In the genomic region with DNA sequence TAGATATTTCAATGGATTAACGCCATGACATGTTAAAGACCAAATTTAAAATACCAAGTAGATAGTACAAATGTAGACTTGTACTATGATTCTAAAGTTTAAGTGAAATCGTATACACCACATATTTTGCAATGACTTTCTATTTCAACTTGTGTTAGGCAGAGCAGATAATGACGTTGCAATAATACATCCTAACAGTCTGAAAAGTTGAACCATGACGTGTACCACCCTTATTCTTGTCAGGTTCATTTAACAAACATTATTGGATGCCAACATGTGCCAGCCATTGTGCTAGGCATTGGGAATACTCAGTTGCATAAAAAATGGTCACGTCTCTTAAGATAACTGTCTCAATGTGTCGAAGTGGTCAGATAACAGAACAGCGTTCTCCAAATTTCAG, we compare ENCODE assay signal across 27 cellular contexts. TPM values are rescaled to one million over a fixed set of nuclear protein-coding genes. Genes with fewer than 3 reads are reported as not detected.
"Had no signal": no experiment of that assay in that cellular context is flagged by ENCODE, and none has a peak within 500 bp of the region (broad histone marks: within the 10 kb centered on the region; RNA-seq: fewer than 3 reads in every experiment).

No MANE protein-coding gene starts in this region.

- H3K4me3 ChIP-seq: stomach, suprapubic skin, testis, thoracic aorta, thyroid gland, tibial artery, tibial nerve, transverse colon, upper lobe of left lung, upper lobe of right lung, uterus, vagina had no signal

- H3K27me3 ChIP-seq: stomach, suprapubic skin, testis, thyroid gland, tibial artery, tibial nerve, transverse colon, upper lobe of left lung, upper lobe of right lung, uterus, vagina had no signal

- H3K36me3 ChIP-seq: stomach, suprapubic skin, thoracic aorta, thyroid gland, tibial artery, tibial nerve, transverse colon, upper lobe of left lung, upper lobe of right lung, uterus, vagina had no signal

- H3K4me1 ChIP-seq: suprapubic skin, testis, thyroid gland, tibial artery, transverse colon, upper lobe of left lung, upper lobe of right lung had no signal

- DNase-seq: stimulated activated CD4-positive, alpha-beta T cell treated with anti-CD3 and anti-CD28 coated beads, Interleukin-2, amount 100 ng/mL, for 48 hours; stimulated activated CD4-positive, alpha-beta T cell treated with anti-CD3 and anti-CD28 coated beads, Interleukin-4, amount 100 ng/mL, for 1 hour; stimulated activated CD4-positive, alpha-beta T cell treated with anti-CD3 and anti-CD28 coated beads, Interleukin-4, amount 100 ng/mL, for 24 hours; stimulated activated CD4-positive, alpha-beta T cell treated with anti-CD3 and anti-CD28 coated beads, Interleukin-4, amount 100 ng/mL, for 4 hours; stimulated activated CD8-positive, alpha-beta memory T cell treated with anti-CD3 and anti-CD28 coated beads, Interleukin-4, amount 100 ng/mL, for 48 hours; stimulated activated naive B cell treated with anti-CD40 and anti-IgM and Interleukin-4, amounts not matched to agents 10 μg/mL and 1 μg/mL and 100 μg/mL, for 72 hours; stimulated activated naive CD4-positive, alpha-beta T cell; stimulated activated naive CD4-positive, alpha-beta T cell treated with Interleukin-2 at 50 U/mL for 16 hours; stimulated activated naive CD8-positive, alpha-beta T cell treated with anti-CD3 and anti-CD28 coated beads, Interleukin-15, amount 100 ng/mL, for 72 hours; stimulated activated naive CD8-positive, alpha-beta T cell treated with anti-CD3 and anti-CD28 coated beads, Interleukin-15, Interleukin-2, amounts not matched to agents 100 U/mL and 50 U/mL, for 24 hours; stomach; substantia nigra; testis; thyroid gland; tibial artery; transverse colon; trophoblast cell; upper lobe of left lung; upper lobe of right lung; uterus had no signal

- H3K27ac ChIP-seq: stomach, suprapubic skin, testis, thoracic aorta, thyroid gland, tibial artery, tibial nerve, transverse colon, upper lobe of left lung, upper lobe of right lung, uterus, vagina had no signal

- H3K9me3 ChIP-seq: stomach, suprapubic skin, testis, thoracic aorta, thyroid gland, tibial artery, tibial nerve, transverse colon, upper lobe of left lung, upper lobe of right lung, uterus, vagina had no signal

- ATAC-seq: stimulated activated effector memory CD8-positive, alpha-beta T cell treated with anti-CD3 and anti-CD28 coated beads, Interleukin-12 subunit alpha, Interleukin-12 subunit beta, amount 100 ng/mL, for 72 hours; stimulated activated memory B cell treated with anti-CD40 and anti-IgM and Interleukin-4, amounts not matched to agents 10 μg/mL and 1 μg/mL and 100 μg/mL, for 72 hours; stimulated activated naive B cell treated with anti-CD40 and anti-IgM and Interleukin-4, amounts not matched to agents 10 μg/mL and 1 μg/mL and 100 μg/mL, for 72 hours; stimulated activated naive CD8-positive, alpha-beta T cell treated with anti-CD3 and anti-CD28 coated beads, Interleukin-15, amount 100 ng/mL, for 72 hours; stimulated activated naive CD8-positive, alpha-beta T cell treated with anti-CD3 and anti-CD28 coated beads, Interleukin-15, Interleukin-2, amounts not matched to agents 100 U/mL and 50 U/mL, for 24 hours; upper lobe of right lung had no signal

RNA-seq across cellular contexts. Expression of a gene that starts 50.0 kb away (rescaled TPM):
- total RNA-seq: subcutaneous adipose tissue had no signal
